In the genomic region with DNA sequence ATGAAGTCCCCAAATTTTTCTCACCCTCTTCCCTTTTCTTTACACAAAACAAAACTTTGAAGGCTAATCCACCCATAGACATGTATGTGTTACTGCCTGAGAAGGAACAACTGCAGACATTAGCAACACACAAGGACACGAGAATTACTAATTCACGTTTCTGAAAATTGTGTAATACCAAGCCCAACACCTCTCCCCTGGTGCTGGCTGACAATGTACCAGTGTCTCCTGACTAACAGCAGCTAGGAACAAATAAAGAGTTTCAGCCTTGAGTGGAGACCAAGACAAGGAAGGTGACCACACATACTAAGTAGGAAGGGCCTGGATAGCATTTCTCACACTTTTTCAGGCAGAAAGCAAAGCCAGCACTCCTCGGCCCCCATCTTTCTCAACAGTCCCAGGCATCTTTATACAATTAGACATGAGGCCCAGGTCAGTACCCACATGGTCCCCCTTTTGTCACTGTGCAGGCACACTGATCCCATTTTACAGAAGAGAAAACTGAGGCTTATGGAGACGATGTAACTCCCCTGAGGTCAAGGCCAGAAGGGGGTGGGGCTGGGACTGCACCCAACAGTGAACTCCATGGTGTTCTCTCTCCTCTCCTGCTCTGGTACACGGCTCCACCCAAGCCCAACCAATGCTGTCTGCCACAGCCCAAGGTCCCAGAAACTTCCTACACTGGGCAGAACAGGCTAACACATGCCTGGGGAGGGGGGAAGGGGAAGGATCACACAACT, we compare ENCODE assay signal across 8 cellular contexts. TPM values are rescaled to one million over a fixed set of nuclear protein-coding genes. Genes with fewer than 3 reads are reported as not detected.
DNase-seq lines count a peak whose midpoint lies in the region; FAIRE-seq and TF ChIP-seq lines count a peak whose summit lies in the region.
"Had no signal": no experiment of that assay in that cellular context is flagged by ENCODE, and none has a peak within 500 bp of the region (broad histone marks: within the 10 kb centered on the region; RNA-seq: fewer than 3 reads in every experiment).

No MANE protein-coding gene starts in this region.

- TF ChIP-seq CTCF in keratinocyte (optimal IDR thresholded peaks at IDR 0.05 in 1 of 3, IDR thresholded peaks at IDR 0.05 in 1 of 3, conservative IDR thresholded peaks at IDR 0.05 in 1 of 3; ENCODE audit: extremely low read depth in 1 of 3, insufficient read depth in 2 of 3, low read length in 3 of 3) (no peak), nephron progenitor cell (IDR thresholded peaks at IDR 0.05) (no peak)

- DNase-seq in M059J (ENCODE audit: low read depth): peak; percentile 36
- peak; percentile 84 for DNase-seq in amniotic epithelial cell (ENCODE audit: low read depth)
- no peak for DNase-seq in keratinocyte (ENCODE audit: low read depth, low spot score)
- DNase-seq in activated gamma-delta T cell (lab: John Stamatoyannopoulos, UW): no peak
- no peak for DNase-seq in nephron progenitor cell
- no peak for DNase-seq in H7
- DNase-seq: NCI-H2081 had no signal

- H4K20me1 ChIP-seq in keratinocyte (ENCODE audit: control insufficient read depth, extremely low read depth, insufficient read depth, low read length): peaks cover 78% of the 10 kb centered on the region

- peak; percentile 51 for FAIRE-seq in keratinocyte (lab: Jason Lieb, UNC)

- peaks cover 21% of the 10 kb centered on the region for H3K36me3 Mint-ChIP-seq in stimulated activated naive CD8-positive, alpha-beta T cell treated with anti-CD3 and anti-CD28 coated beads, Interleukin-15, Interleukin-2, amounts not matched to agents 100 ng/mL and 50 ng/mL, for 24 hours (ENCODE audit: low read depth)
- H3K36me3 Mint-ChIP-seq in nephron progenitor cell (ENCODE audit: low read depth): peaks cover 21% of the 10 kb centered on the region

- H3K4me2 ChIP-seq in keratinocyte (ENCODE audit: control insufficient read depth, extremely low read depth, insufficient read depth, low read depth, low read length): peak overlapping the region; percentile 33

- H3K27ac Mint-ChIP-seq in stimulated activated naive CD8-positive, alpha-beta T cell treated with anti-CD3 and anti-CD28 coated beads, Interleukin-15, Interleukin-2, amounts not matched to agents 100 ng/mL and 50 ng/mL, for 24 hours: peak overlapping the region; percentile 81
- H3K27ac Mint-ChIP-seq in nephron progenitor cell: no peak overlapping the region

- H3K4me3 Mint-ChIP-seq in stimulated activated naive CD8-positive, alpha-beta T cell treated with anti-CD3 and anti-CD28 coated beads, Interleukin-15, Interleukin-2, amounts not matched to agents 100 ng/mL and 50 ng/mL, for 24 hours: peak overlapping the region; percentile 47
- no peak overlapping the region for H3K4me3 Mint-ChIP-seq in nephron progenitor cell

- H3K27ac ChIP-seq in keratinocyte (ENCODE audit: control insufficient read depth, insufficient read depth, low read length): peak overlapping the region; percentile 70

- no peaks in the 10 kb centered on the region for H3K9me3 Mint-ChIP-seq in stimulated activated naive CD8-positive, alpha-beta T cell treated with anti-CD3 and anti-CD28 coated beads, Interleukin-15, Interleukin-2, amounts not matched to agents 100 ng/mL and 50 ng/mL, for 24 hours
- H3K9me3 Mint-ChIP-seq in nephron progenitor cell: peaks cover 10% of the 10 kb centered on the region

- H3K27me3 ChIP-seq in keratinocyte (ENCODE audit: control insufficient read depth, extremely low read depth, insufficient read depth, low read length): no peaks in the 10 kb centered on the region
- H3K27me3 ChIP-seq in H7 (ENCODE audit: control insufficient read depth, insufficient read depth, low read length): no peaks in the 10 kb centered on the region

- H3K9me1 ChIP-seq in keratinocyte (ENCODE audit: control insufficient read depth, extremely low read depth, insufficient read depth, low read length): peaks cover 12% of the 10 kb centered on the region

- H2AFZ ChIP-seq in keratinocyte (ENCODE audit: control insufficient read depth, low read length): no peak overlapping the region

- peaks cover 52% of the 10 kb centered on the region for H3K4me1 ChIP-seq in keratinocyte (ENCODE audit: control insufficient read depth, extremely low read depth, insufficient read depth, low read length)

- H3K4me3 ChIP-seq in keratinocyte (ENCODE audit: control insufficient read depth in 2 of 3, extremely low read depth in 1 of 3, insufficient read depth in 2 of 3, low read depth in 1 of 3, low read length in 3 of 3): no peak overlapping the region
- no peak overlapping the region for H3K4me3 ChIP-seq in H7 (ENCODE audit: insufficient read depth, low read depth, low read length)

- H3K9me3 ChIP-seq in keratinocyte (ENCODE audit: control insufficient read depth, low read depth, low read length): no peaks in the 10 kb centered on the region

- dilution Hi-C loops in keratinocyte (cut with MboI; ENCODE audit: extremely low pct_ligation_motif_present, low sequenced_read_pairs): no loop called here

- H3K9ac ChIP-seq in keratinocyte (ENCODE audit: control insufficient read depth, extremely low read depth, insufficient read depth, low read length): peak overlapping the region; percentile 29

- peaks cover 97% of the 10 kb centered on the region for H3K79me2 ChIP-seq in keratinocyte (ENCODE audit: control insufficient read depth, insufficient read depth, low read length)

- H3K36me3 ChIP-seq in keratinocyte (ENCODE audit: control insufficient read depth in 2 of 2, extremely low read depth in 1 of 2, insufficient read depth in 2 of 2, low read length in 2 of 2) (no peaks in the 10 kb centered on the region), H7 (replicated peaks; ENCODE audit: control insufficient read depth, insufficient read depth, low read length) (no peaks in the 10 kb centered on the region; the same call in 1 of the 2 replicates)

- no peaks in the 10 kb centered on the region for H3K27me3 Mint-ChIP-seq in stimulated activated naive CD8-positive, alpha-beta T cell treated with anti-CD3 and anti-CD28 coated beads, Interleukin-15, Interleukin-2, amounts not matched to agents 100 ng/mL and 50 ng/mL, for 24 hours
- H3K27me3 Mint-ChIP-seq in nephron progenitor cell (ENCODE audit: low read depth, poor library complexity): no peaks in the 10 kb centered on the region

- H3K4me1 Mint-ChIP-seq in stimulated activated naive CD8-positive, alpha-beta T cell treated with anti-CD3 and anti-CD28 coated beads, Interleukin-15, Interleukin-2, amounts not matched to agents 100 ng/mL and 50 ng/mL, for 24 hours (ENCODE audit: low read depth): peaks cover 96% of the 10 kb centered on the region
- peaks cover 64% of the 10 kb centered on the region for H3K4me1 Mint-ChIP-seq in nephron progenitor cell

RNA-seq across cellular contexts. Expression of a gene that starts 8.7 kb away (rescaled TPM):
- total RNA-seq in M059J (2014; rRNA removed; shearing (Covaris generic)): 17.8 and 19.9 TPM in 2 replicates
- polyA plus RNA-seq in keratinocyte: 3.7 to 9.2 TPM (median 5.5 TPM) in 3 replicates
- polyA plus RNA-seq in keratinocyte (2011; ENCODE audit: low read depth): 95.1 TPM
- 6.2 and 7.8 TPM in 2 replicates for polyA plus RNA-seq in keratinocyte (2011; cell fraction: cytosol; rRNA removed)
- 22.6 and 30.8 TPM in 2 replicates for polyA plus RNA-seq in keratinocyte (2011; cell fraction: nucleus; rRNA removed)
- polyA plus RNA-seq in keratinocyte (2012; ENCODE audit: low replicate concordance): 39.3 and 52.1 TPM in 2 replicates
- polyA minus RNA-seq in keratinocyte: 14.3 to 144 TPM (median 21.9 TPM) in 3 replicates
- 15.0 TPM for polyA minus RNA-seq in keratinocyte (2011; cell fraction: cytosol; rRNA and poly(A)+ RNA removed)
- polyA minus RNA-seq in keratinocyte (2011; cell fraction: nucleus; rRNA and poly(A)+ RNA removed): 27.1 and 33.9 TPM in 2 replicates
- total RNA-seq in H7 (2014; rRNA removed; shearing (Covaris generic)): 24.8 and 26.1 TPM in 2 replicates

RNA-seq across cellular contexts. Expression of a gene that starts 55.9 kb away (rescaled TPM):
- 10.1 and 16.4 TPM in 2 replicates for total RNA-seq in M059J (2014; rRNA removed; shearing (Covaris generic))
- 16.8 to 18.1 TPM (median 18.1 TPM) in 3 replicates for polyA plus RNA-seq in keratinocyte
- 12.9 TPM for polyA plus RNA-seq in keratinocyte (2011; ENCODE audit: low read depth)
- polyA plus RNA-seq in keratinocyte (2011; cell fraction: cytosol; rRNA removed): 10.5 and 10.9 TPM in 2 replicates
- 34.8 and 35.0 TPM in 2 replicates for polyA plus RNA-seq in keratinocyte (2011; cell fraction: nucleus; rRNA removed)
- 10.2 and 17.8 TPM in 2 replicates for polyA plus RNA-seq in keratinocyte (2012; ENCODE audit: low replicate concordance)
- 5.7 to 9.0 TPM (median 7.6 TPM) in 3 replicates for polyA minus RNA-seq in keratinocyte
- polyA minus RNA-seq in keratinocyte (2011; cell fraction: cytosol; rRNA and poly(A)+ RNA removed): 14.6 TPM
- polyA minus RNA-seq in keratinocyte (2011; cell fraction: nucleus; rRNA and poly(A)+ RNA removed): 12.0 and 12.6 TPM in 2 replicates
- total RNA-seq in H7 (2014; rRNA removed; shearing (Covaris generic)): 24.4 and 25.1 TPM in 2 replicates

Comparison
In these comparisons a context has a peak if more than half of its experiments do, and no peak if none do; other contexts are left out.
1. DNase-seq: peak in M059J (single experiment) and amniotic epithelial cell (single experiment); none in keratinocyte (single experiment), activated gamma-delta T cell (single experiment), nephron progenitor cell (single experiment) and H7 (single experiment).